In genomic region chr21:21436012-21436545, GRCh38 we compare ENCODE assay signal across 1 cellular context.
TF ChIP-seq lines count a peak whose summit lies in the region.

No MANE protein-coding gene starts in this region.

TF ChIP-seq in SK-N-SH treated with all-trans-retinoic acid at 6 μM for 48 hours, 23 proteins besides CTCF, POLR2A, EP300 and RAD21 (continued from another document):
- peak; percentile 36; the same call in 1 of the 2 replicates for TF ChIP-seq ZC3H10 (CRISPR knock-in tag; IDR thresholded peaks at IDR 0.05)
- TF ChIP-seq ISL1 (CRISPR knock-in tag; IDR thresholded peaks at IDR 0.05): peak; percentile 94
- no peak for TF ChIP-seq CSDC2 (CRISPR knock-in tag; IDR thresholded peaks at IDR 0.05)
- no peak for TF ChIP-seq PPARA (CRISPR knock-in tag; IDR thresholded peaks at IDR 0.05; ENCODE audit: borderline replicate concordance)
- TF ChIP-seq ZNF8 (CRISPR knock-in tag; IDR thresholded peaks at IDR 0.05): no peak
- no peak for TF ChIP-seq TOX (CRISPR knock-in tag; IDR thresholded peaks at IDR 0.05; ENCODE audit: borderline replicate concordance)
- no peak for TF ChIP-seq ESRRG (CRISPR knock-in tag; IDR thresholded peaks at IDR 0.05)
- no peak for TF ChIP-seq BACH2 (CRISPR knock-in tag; IDR thresholded peaks at IDR 0.05; ENCODE audit: borderline replicate concordance)
- no peak for TF ChIP-seq GLIS3 (CRISPR knock-in tag; IDR thresholded peaks at IDR 0.05)
- TF ChIP-seq PATZ1 (CRISPR knock-in tag; IDR thresholded peaks at IDR 0.05; ENCODE audit: borderline replicate concordance): no peak
- TF ChIP-seq ZNF565 (CRISPR knock-in tag; conservative IDR thresholded peaks at IDR 0.05; ENCODE audit: low read depth): no peak
- no peak for TF ChIP-seq ARNTL (CRISPR knock-in tag; IDR thresholded peaks at IDR 0.05; ENCODE audit: borderline replicate concordance, low read depth)
- TF ChIP-seq SNAI2 (CRISPR knock-in tag; IDR thresholded peaks at IDR 0.05): no peak
